In genomic region chr12:26767116-26767515, GRCh38 we compare ENCODE assay signal across 21 cellular contexts.
DNase-seq lines count a peak whose midpoint lies in the region; ATAC-seq, FAIRE-seq and TF ChIP-seq lines count a peak whose summit lies in the region.
"Had no signal": no experiment of that assay in that cellular context is flagged by ENCODE, and none has a peak within 500 bp of the region (broad histone marks: within the 10 kb centered on the region; RNA-seq: fewer than 3 reads in every experiment).

No MANE protein-coding gene starts in this region.

- H3K4me1 ChIP-seq in Caco-2 (peaks cover 12% of the 10 kb centered on the region), Karpas-422 (ENCODE audit: low read length) (peaks cover 20% of the 10 kb centered on the region), H1 (replicated peaks in 1 of 4; ENCODE audit: control insufficient read depth in 3 of 4, insufficient read depth in 4 of 4, low read length in 3 of 4) (no peaks in the 10 kb centered on the region), kidney (ENCODE audit: control insufficient read depth in 1 of 2, insufficient read depth in 1 of 2, low read depth in 1 of 2, low read length in 2 of 2) (peaks cover 5 to 9% of the 10 kb centered on the region in 2 donors)

- H4K8ac ChIP-seq in H1 (ENCODE audit: extremely low read depth, insufficient read depth, low read length): no peak overlapping the region

- H3K79me2 ChIP-seq in Karpas-422 (ENCODE audit: low read length) (peaks cover 88% of the 10 kb centered on the region), H1 (ENCODE audit: control insufficient read depth in 1 of 2, insufficient read depth in 2 of 2, low read length in 2 of 2) (no peaks in the 10 kb centered on the region; a peak in 1 of 4 replicates)

- no peak overlapping the region for H3K14ac ChIP-seq in H1 (ENCODE audit: insufficient read length)

- H3K4me3 ChIP-seq in Caco-2 (ENCODE audit: low read depth, low read length) (no peak overlapping the region), Karpas-422 (ENCODE audit: low read length) (no peak overlapping the region), H1 (ENCODE audit: extremely low read depth in 1 of 4, insufficient read depth in 2 of 4, low read depth in 3 of 4, low read length in 4 of 4) (no peak overlapping the region), kidney (ENCODE audit: low read length in 2 of 2) (no peak overlapping the region)
- H3K4me3 ChIP-seq: mucosa of descending colon, pancreas, SJCRH30, suprapubic skin had no signal

- H3K27me3 ChIP-seq in Caco-2 (replicated peaks; ENCODE audit: control insufficient read depth, insufficient read depth, low read length) (no peaks in the 10 kb centered on the region), Karpas-422 (ENCODE audit: low read length) (no peaks in the 10 kb centered on the region), H1 (replicated peaks in 1 of 4; ENCODE audit: control insufficient read depth in 3 of 4, extremely low read depth in 1 of 4, insufficient read depth in 3 of 4, low read length in 3 of 4) (no peaks in the 10 kb centered on the region)
- H3K27me3 ChIP-seq: pancreas, SJCRH30, suprapubic skin had no signal

- no peak overlapping the region for H3K27ac ChIP-seq in Karpas-422 (ENCODE audit: low read length)
- no peak overlapping the region for H3K27ac ChIP-seq in H1 (ENCODE audit: low read depth, low read length)
- H3K27ac ChIP-seq in kidney (ENCODE audit: low read depth in 2 of 2, low read length in 2 of 2): no peak overlapping the region
- H3K27ac ChIP-seq: SJCRH30, suprapubic skin had no signal

- peaks cover 16% of the 10 kb centered on the region for H3K4me1 Mint-ChIP-seq in Caco-2 (ENCODE audit: low read depth, unreplicated experiment)

- TF ChIP-seq POLR2A in GM12891 (IDR thresholded peaks at IDR 0.05; ENCODE audit: low read depth, low read length) (no peak), H1 (IDR thresholded peaks at IDR 0.05; ENCODE audit: control extremely low read depth in 1 of 2, low read depth in 2 of 2, low read length in 2 of 2) (no peak)

- no peaks in the 10 kb centered on the region for H3K27me3 Mint-ChIP-seq in Caco-2 (ENCODE audit: insufficient read depth, unreplicated experiment)
- H3K27me3 Mint-ChIP-seq: central memory CD8-positive, alpha-beta T cell had no signal

- H3K36me3 ChIP-seq in Caco-2 (ENCODE audit: control insufficient read depth, insufficient read depth, low read length) (no peaks in the 10 kb centered on the region), Karpas-422 (ENCODE audit: insufficient read depth, low read length) (peaks cover 24% of the 10 kb centered on the region), H1 (ENCODE audit: control insufficient read depth in 2 of 4, insufficient read depth in 4 of 4, low read length in 3 of 4) (no peaks in the 10 kb centered on the region), kidney (ENCODE audit: control insufficient read depth in 1 of 2, insufficient read depth in 2 of 2, low read length in 2 of 2) (no peaks in the 10 kb centered on the region)
- H3K36me3 ChIP-seq: pancreas, SJCRH30, suprapubic skin had no signal

- H3K4me3 Mint-ChIP-seq in Caco-2 (ENCODE audit: unreplicated experiment): no peak overlapping the region
- H3K4me3 Mint-ChIP-seq: CD8-positive, alpha-beta T cell; central memory CD8-positive, alpha-beta T cell had no signal

- no peak overlapping the region for H3K27ac Mint-ChIP-seq in Caco-2 (ENCODE audit: unreplicated experiment)
- H3K27ac Mint-ChIP-seq: activated T-helper 2 cell treated with anti-CD3 and anti-CD28 coated beads, Interferon-gamma antibody, Interleukin-2, Interleukin-4, amounts not matched to agents 10 μg/mL and 5 μg/mL and 100 μg/mL, durations not matched to agents 14 hours and 24 hours and 36 hours; CD8-positive, alpha-beta T cell had no signal

- no peaks in the 10 kb centered on the region for H3K9me2 ChIP-seq in Karpas-422 (replicated peaks; ENCODE audit: insufficient read depth, low read length)

- H3K23ac ChIP-seq in H1 (ENCODE audit: insufficient read length): no peak overlapping the region

- H2AFZ ChIP-seq in Karpas-422 (ENCODE audit: low read length) (no peak overlapping the region), H1 (ENCODE audit: low read length) (no peak overlapping the region)

- H4K20me1 ChIP-seq in Karpas-422 (ENCODE audit: insufficient read depth, low read depth, low read length): no peaks in the 10 kb centered on the region
- no peaks in the 10 kb centered on the region for H4K20me1 ChIP-seq in H1 (replicated peaks in 1 of 2; ENCODE audit: control insufficient read depth in 1 of 2, insufficient read depth in 2 of 2, low read length in 2 of 2)

- no peak overlapping the region for H4K91ac ChIP-seq in H1 (replicated peaks; ENCODE audit: insufficient read length, low read length)

- H4K5ac ChIP-seq in H1 (ENCODE audit: insufficient read length, low read depth, low read length): no peak overlapping the region

- H3K9me3 ChIP-seq in Caco-2 (peaks cover 4% of the 10 kb centered on the region), Karpas-422 (ENCODE audit: low read length) (peaks cover 6% of the 10 kb centered on the region), H1 (ENCODE audit: insufficient read depth in 2 of 2, low read depth in 1 of 2, low read length in 1 of 2) (peaks cover 0 to 4% of the 10 kb centered on the region in 2 experiments; a peak in 1 of 4 replicates), kidney (ENCODE audit: control insufficient read depth in 1 of 2, low read length in 2 of 2) (peaks cover 0 to 4% of the 10 kb centered on the region in 2 donors)
- H3K9me3 ChIP-seq: pancreas had no signal

- no peak overlapping the region for H3K4ac ChIP-seq in H1 (replicated peaks; ENCODE audit: insufficient read length, low read depth, low read length)

- H3K79me1 ChIP-seq in H1 (ENCODE audit: low read depth, low read length): no peaks in the 10 kb centered on the region

- peaks cover 3% of the 10 kb centered on the region for H3K9me3 Mint-ChIP-seq in Caco-2 (ENCODE audit: unreplicated experiment)
- H3K9me3 Mint-ChIP-seq: central memory CD8-positive, alpha-beta T cell had no signal

- WGBS in H1 (ENCODE audit: extremely low coverage in 1 of 2, insufficient coverage in 1 of 2, insufficient read length in 1 of 2, insufficient replicate concordance in 2 of 2, low coverage in 1 of 2, low lambda C conversion rate in 2 of 2, missing lambda C conversion rate in 1 of 2), 2 experiments: 100% methylated on average over 1 of the region's 1 CpG; no CpG with 5 or more reads in 1 of the 2 experiments

- H2BK20ac ChIP-seq in H1 (ENCODE audit: low read length): no peak overlapping the region

- CTCF ChIA-PET in Caco-2 (lab: Charles Lee) (interaction anchor here (0.6 kb wide), 1 partner anchor 427 kb away, joined by 3 read pairs; no protein-coding TSS in a partner anchor), H1 (lab: Charles Lee; ENCODE audit: partially characterized antibody) (interaction anchor here (0.9 to 1.8 kb wide), 6 partner anchors 9 to 118 kb away, joined by 3 to 5 read pairs (median 3); no protein-coding TSS in a partner anchor)

- BruUV-seq in Caco-2 (replicated peaks; lab: Mats Ljungman, UMichigan): no TSS peak

- no peak for TF ChIP-seq EP300 in H1 (IDR thresholded peaks at IDR 0.05; ENCODE audit: borderline replicate concordance in 1 of 2, low read depth in 2 of 2, low read length in 2 of 2)

- no peak overlapping the region for H2BK15ac ChIP-seq in H1 (ENCODE audit: low read length)

- no peak overlapping the region for H2AK5ac ChIP-seq in H1 (ENCODE audit: low read depth, low read length)

- no peak overlapping the region for H3K18ac ChIP-seq in H1 (ENCODE audit: extremely low read depth, low read length)

- H3K23me2 ChIP-seq in H1 (ENCODE audit: low read depth, low read length): no peaks in the 10 kb centered on the region; the same call in 1 of the 2 replicates

- TF ChIP-seq CTCF in Caco-2 (IDR thresholded peaks at IDR 0.05; ENCODE audit: insufficient read depth in 1 of 2, low read depth in 1 of 2, low read length in 1 of 2, severe bottlenecking in 1 of 2, unreplicated experiment in 1 of 2): peak; percentile 11 to 13
- peak in 1 of 3 experiments; percentile 37; a peak in 1 of 4 replicates for TF ChIP-seq CTCF in H1 (IDR thresholded peaks at IDR 0.05; ENCODE audit: control extremely low read depth in 1 of 3, insufficient read depth in 1 of 3, low read depth in 1 of 3, low read length in 3 of 3)
- TF ChIP-seq CTCF in kidney (IDR thresholded peaks at IDR 0.05; ENCODE audit: borderline replicate concordance, extremely low read depth, insufficient read depth): no peak

- no peaks in the 10 kb centered on the region for H3K36me3 Mint-ChIP-seq in Caco-2 (ENCODE audit: insufficient read depth, unreplicated experiment)

- H2BK120ac ChIP-seq in H1 (replicated peaks; ENCODE audit: low read depth, low read length): no peak overlapping the region

- H3K4me2 ChIP-seq in Karpas-422 (ENCODE audit: low read depth, low read length, poor library complexity, severe bottlenecking) (no peak overlapping the region), H1 (ENCODE audit: insufficient read depth in 1 of 2, low read depth in 2 of 2, low read length in 2 of 2) (no peak overlapping the region)

- FAIRE-seq in GM12891 (lab: Jason Lieb, UNC) (peak; percentile 88), H1 (lab: Jason Lieb, UNC) (peak; percentile 42), kidney (lab: Jason Lieb, UNC) (no peak)
- FAIRE-seq: HTR-8/SVneo, pancreas had no signal

- no peak overlapping the region for H3K56ac ChIP-seq in H1 (replicated peaks; ENCODE audit: insufficient read length, low read depth, low read length)

- no peak for DNase-seq in Caco-2
- no peak for DNase-seq in GM12891 (ENCODE audit: insufficient read length, low spot score)
- DNase-seq in Karpas-422: peak; percentile 54
- no peak for DNase-seq in H1 (ENCODE audit: low read depth in 1 of 2, low spot score in 2 of 2)
- DNase-seq in NCI-H2081 treated with DMSO at 0.1 percent for 48 hours (lab: John Stamatoyannopoulos, UW): no peak
- no peak for DNase-seq in kidney
- no peak for DNase-seq in stimulated activated CD4-positive, alpha-beta T cell treated with anti-CD3 and anti-CD28 coated beads, Interleukin-12 subunit alpha, Interleukin-12 subunit beta, amount 100 ng/mL, for 4 hours
- DNase-seq: amniotic stem cell; CD8-positive, alpha-beta T cell; EL; mucosa of descending colon; NCI-H1436 treated with DMSO at 0.1 percent for 48 hours; NCI-H446 treated with DMSO at 0.1 percent for 48 hours; OCI-M1; pancreas; SJCRH30 had no signal

- H3K9ac ChIP-seq in Karpas-422 (ENCODE audit: low read length): no peak overlapping the region
- H3K9ac ChIP-seq in H1 (replicated peaks in 1 of 4; ENCODE audit: extremely low read depth in 1 of 4, low read depth in 3 of 4, low read length in 3 of 4): no peak overlapping the region
- H3K9ac ChIP-seq in kidney (ENCODE audit: low read length in 2 of 2): no peak overlapping the region

- intact Hi-C loops in Caco-2 (cut with micrococcal nuclease; ENCODE audit: unreplicated experiment) (no loop called here), kidney (cut with DNase I) (no loop called here)

- no peak overlapping the region for H2BK5ac ChIP-seq in H1 (ENCODE audit: low read depth, low read length)

- H2BK12ac ChIP-seq in H1 (ENCODE audit: low read depth, low read length): no peak overlapping the region

- POLR2A ChIA-PET in Caco-2 (lab: Charles Lee) (no interaction called here), H1 (lab: Charles Lee; ENCODE audit: partially characterized antibody) (interaction anchor here (0.6 to 1.3 kb wide), 4 partner anchors 11 to 244 kb away, joined by 3 to 4 read pairs (median 4); no protein-coding TSS in a partner anchor)

- no peak for ATAC-seq in GM18511 (IDR thresholded peaks at IDR 0.05; ENCODE audit: unreplicated experiment)
- ATAC-seq: CD8-positive, alpha-beta T cell; mucosa of descending colon had no signal

- peak; percentile 12 to 34; a peak in 1 of 4 replicates for TF ChIP-seq RAD21 in H1 (IDR thresholded peaks at IDR 0.05 in 1 of 2, conservative IDR thresholded peaks at IDR 0.05 in 1 of 2; ENCODE audit: low read depth in 2 of 2, low read length in 2 of 2)
